8 cellular contexts compared by ENCODE assay signal in the genomic region with DNA sequence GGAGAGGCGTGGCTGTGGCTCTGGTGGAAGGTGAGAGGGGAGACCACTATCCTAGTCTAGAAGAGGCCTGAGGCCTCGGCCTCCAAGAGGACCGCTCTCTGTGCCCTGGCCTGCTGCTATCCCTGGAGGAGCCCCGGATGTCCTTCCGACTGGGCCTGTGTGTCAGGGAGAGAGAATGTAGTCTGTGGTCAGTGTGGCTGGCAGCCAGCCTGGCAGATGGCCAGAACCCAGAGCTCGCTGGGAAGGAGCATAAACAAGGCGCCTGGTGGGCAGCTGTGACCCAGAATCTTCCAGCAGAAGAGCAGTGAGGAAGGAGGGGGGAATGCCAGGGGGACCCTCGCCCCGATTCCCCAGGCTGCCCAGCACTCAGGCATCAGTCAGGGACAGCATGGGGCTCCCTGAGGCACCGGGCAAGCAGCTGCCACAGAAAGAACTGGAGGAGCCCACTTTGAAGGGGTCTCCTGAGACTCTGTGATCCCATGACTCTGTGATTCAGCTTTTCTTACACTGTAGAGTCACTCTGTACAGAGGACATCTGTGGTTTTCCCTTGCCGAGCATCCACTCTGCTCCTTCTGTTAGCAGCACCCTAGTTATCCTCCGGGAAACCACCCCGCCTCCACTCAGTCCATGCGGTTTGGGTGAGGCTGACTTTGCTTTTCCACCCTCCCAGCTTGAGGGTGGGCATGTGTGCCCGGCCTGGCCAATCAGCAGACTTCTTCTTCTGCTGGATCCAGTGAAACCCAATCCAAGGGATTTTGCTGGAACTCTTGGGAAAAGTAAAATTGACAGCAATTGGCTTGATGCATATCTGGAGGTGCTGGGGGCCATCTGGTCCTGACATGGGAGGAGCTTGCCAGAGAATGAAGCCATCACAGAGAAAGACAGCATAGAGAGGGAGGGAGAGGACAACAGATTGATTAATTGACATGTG. TPM values are rescaled to one million over a fixed set of nuclear protein-coding genes. Genes with fewer than 3 reads are reported as not detected.
A peak's percentile ranks its signal among the peaks of the same experiment; 100 is the strongest.
DNase-seq lines count a peak whose midpoint lies in the region; ATAC-seq and TF ChIP-seq lines count a peak whose summit lies in the region.

No MANE protein-coding gene starts in this region.

- POLR2A ChIA-PET in HEK293T (lab: Yijun Ruan, JAX) = interaction anchor here (0.6 kb wide), 1 partner anchor 11 kb away, joined by 3 read pairs; no protein-coding TSS in a partner anchor

- 62 to 67% methylated on average over 13 to 14 of the region's 15 CpGs for WGBS in mesodermal cell (ENCODE audit: insufficient coverage in 2 of 2), 2 experiments
- WGBS in thyroid gland, 2 donors = 37 to 38% methylated on average over 11 to 14 of the region's 15 CpGs

- H3K4me3 ChIP-seq in ACC112 (ENCODE audit: low read depth, low read length) (peak overlapping the region; percentile 49), SJSA1 (peak overlapping the region; percentile 15), mesodermal cell (ENCODE audit: extremely low read depth, insufficient read depth, low read length, poor library complexity, severe bottlenecking) (no peak overlapping the region), thyroid gland (replicated peaks in 1 of 3) (no peak overlapping the region)

- TF ChIP-seq POLR2A in thyroid gland (IDR thresholded peaks at IDR 0.05) = no peak

- H3K27ac ChIP-seq in ACC112 (ENCODE audit: low read depth, low read length) (peak overlapping the region; percentile 95), SJSA1 (peak overlapping the region; percentile 88), mesodermal cell (ENCODE audit: low read depth, low read length, severe bottlenecking) (peak overlapping the region; percentile 77), thyroid gland (peak overlapping the region in 2 of 3 donors; percentile 48 to 60)

- H2AFZ ChIP-seq in ACC112 (ENCODE audit: low read length, unreplicated experiment) = peak overlapping the region; percentile 78

- peak; percentile 46 for ATAC-seq in esophagus mucosa

- H3K4me1 ChIP-seq in ACC112 (ENCODE audit: control insufficient read depth, insufficient read depth, low read length, unreplicated experiment) = peaks cover 47% of the 10 kb centered on the region
- peaks cover 39% of the 10 kb centered on the region for H3K4me1 ChIP-seq in SJSA1 (replicated peaks)
- peaks cover 19% of the 10 kb centered on the region for H3K4me1 ChIP-seq in mesodermal cell (ENCODE audit: control insufficient read depth, insufficient read depth, low read length, poor library complexity, severe bottlenecking)
- H3K4me1 ChIP-seq in thyroid gland = peaks cover 10 to 14% of the 10 kb centered on the region in 2 donors

- no peak for DNase-seq in HEK293T (ENCODE audit: extremely low spot score)
- DNase-seq in SJSA1 (ENCODE audit: low read depth in 1 of 2, low spot score in 2 of 2) = peak; percentile 99 to 100
- DNase-seq in thyroid gland = peak; percentile 83 to 88
- DNase-seq in stimulated activated naive CD4-positive, alpha-beta T cell treated with Interleukin-2 at 50 U/mL for 16 hours (lab: John Stamatoyannopoulos, UW) = no peak
- no peak for DNase-seq in OCI-M2 (lab: John Stamatoyannopoulos, UW; ENCODE audit: unreplicated experiment)

- intact Hi-C loops in thyroid gland (cut with DNase I) = no loop called here

- H3K27me3 ChIP-seq in ACC112 (ENCODE audit: insufficient read depth, low read length) (no peaks in the 10 kb centered on the region), SJSA1 (replicated peaks) (no peaks in the 10 kb centered on the region), thyroid gland (no peaks in the 10 kb centered on the region)

- H3K79me2 ChIP-seq in ACC112 (ENCODE audit: control insufficient read depth, insufficient read depth, low read length, unreplicated experiment) = no peaks in the 10 kb centered on the region

- H3K36me3 ChIP-seq in ACC112 (ENCODE audit: insufficient read depth, low read length) = no peaks in the 10 kb centered on the region
- no peaks in the 10 kb centered on the region for H3K36me3 ChIP-seq in SJSA1
- H3K36me3 ChIP-seq in mesodermal cell (ENCODE audit: control insufficient read depth, insufficient read depth, low read length) = no peaks in the 10 kb centered on the region
- no peaks in the 10 kb centered on the region for H3K36me3 ChIP-seq in thyroid gland

- no peaks in the 10 kb centered on the region for H3K9me3 ChIP-seq in SJSA1 (replicated peaks)
- H3K9me3 ChIP-seq in mesodermal cell (ENCODE audit: control insufficient read depth, low read length) = no peaks in the 10 kb centered on the region
- no peaks in the 10 kb centered on the region for H3K9me3 ChIP-seq in thyroid gland

- CTCF ChIA-PET in HEK293T (lab: Yijun Ruan, JAX) = interaction anchor here (0.5 to 0.6 kb wide), 2 partner anchors 111 to 143 kb away, joined by 3 to 4 read pairs; no protein-coding TSS in a partner anchor

- no peak for TF ChIP-seq CTCF in thyroid gland (IDR thresholded peaks at IDR 0.05)

TF ChIP-seq in HEK293T, 16 proteins besides CTCF, POLR2A, EP300 and RAD21:
- TF ChIP-seq ZNF384 (IDR thresholded peaks at IDR 0.05) (no peak), BHLHE40 (IDR thresholded peaks at IDR 0.05; ENCODE audit: borderline replicate concordance) (no peak), HDGF (IDR thresholded peaks at IDR 0.05; ENCODE audit: borderline replicate concordance) (no peak), FOXA1 (IDR thresholded peaks at IDR 0.05) (no peak), NFRKB (IDR thresholded peaks at IDR 0.05) (no peak), ELF4 (IDR thresholded peaks at IDR 0.05) (no peak), LEF1 (IDR thresholded peaks at IDR 0.05; ENCODE audit: borderline replicate concordance) (no peak), SP1 (IDR thresholded peaks at IDR 0.05) (no peak)
- TF ChIP-seq, protein P1, sequence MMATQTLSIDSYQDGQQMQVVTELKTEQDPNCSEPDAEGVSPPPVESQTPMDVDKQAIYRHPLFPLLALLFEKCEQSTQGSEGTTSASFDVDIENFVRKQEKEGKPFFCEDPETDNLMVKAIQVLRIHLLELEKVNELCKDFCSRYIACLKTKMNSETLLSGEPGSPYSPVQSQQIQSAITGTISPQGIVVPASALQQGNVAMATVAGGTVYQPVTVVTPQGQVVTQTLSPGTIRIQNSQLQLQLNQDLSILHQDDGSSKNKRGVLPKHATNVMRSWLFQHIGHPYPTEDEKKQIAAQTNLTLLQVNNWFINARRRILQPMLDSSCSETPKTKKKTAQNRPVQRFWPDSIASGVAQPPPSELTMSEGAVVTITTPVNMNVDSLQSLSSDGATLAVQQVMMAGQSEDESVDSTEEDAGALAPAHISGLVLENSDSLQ (IDR thresholded peaks at IDR 0.05) = peak; percentile 68; the same call in 1 of the 2 replicates

RNA-seq across cellular contexts. Expression of a gene that starts 46.2 kb away (rescaled TPM):
- 41.4 and 49.8 TPM in 2 replicates for total RNA-seq in SJSA1 (2014; rRNA removed; shearing (Covaris generic))
- 9.6 TPM for total RNA-seq in esophagus mucosa
- polyA plus RNA-seq in mesodermal cell (2013, experiment 1 of 2) = 18.2 TPM
- polyA plus RNA-seq in mesodermal cell (2013, experiment 2 of 2) = 20.5 TPM
- 10 to 100 TPM; 28.9 to 57.3 (median 38.2) TPM for total RNA-seq in thyroid gland

Comparison
In these comparisons a context has a peak if more than half of its experiments do, and no peak if none do; other contexts are left out.
1. H3K4me3 ChIP-seq: peak in ACC112 (single experiment) and SJSA1 (single experiment); none in mesodermal cell (single experiment) and thyroid gland (0 of 3).
2. DNase-seq: peak in SJSA1 (2 of 2) and thyroid gland (2 of 2); none in HEK293T (single experiment), stimulated activated naive CD4-positive, alpha-beta T cell treated with Interleukin-2 at 50 U/mL for 16 hours (single experiment) and OCI-M2 (single experiment).
3. Peak in every context shown above with its lines, with median percentiles within 50 percentile points of each other: H3K27ac ChIP-seq.